Comparison of ENCODE assay signal across 15 cellular contexts in the genomic region with DNA sequence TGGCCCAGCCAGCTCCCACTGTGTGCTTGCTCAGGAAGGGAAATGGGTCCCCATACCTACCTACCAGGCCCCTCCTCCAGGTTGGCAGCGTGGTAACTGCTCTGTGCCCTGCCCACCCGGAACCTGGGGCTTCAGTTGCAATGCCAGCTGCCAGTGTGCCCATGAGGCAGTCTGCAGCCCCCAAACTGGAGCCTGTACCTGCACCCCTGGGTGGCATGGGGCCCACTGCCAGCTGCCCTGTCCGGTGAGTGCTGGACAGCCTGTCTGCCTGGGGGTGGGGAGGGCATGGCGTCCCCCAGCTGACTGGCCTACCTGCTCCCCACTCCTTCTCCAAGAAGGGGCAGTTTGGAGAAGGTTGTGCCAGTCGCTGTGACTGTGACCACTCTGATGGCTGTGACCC. TPM values are rescaled to one million over a fixed set of nuclear protein-coding genes. Genes with fewer than 3 reads are reported as not detected.
"Had no signal": no experiment of that assay in that cellular context is flagged by ENCODE, and none has a peak within 500 bp of the region (broad histone marks: within the 10 kb centered on the region; RNA-seq: fewer than 3 reads in every experiment).

No MANE protein-coding gene starts in this region.

- H3K9me3 ChIP-seq: MG63, Peyer's patch, SJCRH30 had no signal

- H3K4me2 ChIP-seq: PC-9 had no signal

- H3K27ac ChIP-seq: PC-9, Peyer's patch, SJCRH30 had no signal

- H2AFZ ChIP-seq: PC-9 had no signal

- ATAC-seq: Right ventricle myocardium inferior had no signal

- H3K36me3 ChIP-seq: MG63, SJCRH30 had no signal

- H3K4me3 ChIP-seq: MG63, PC-9, Peyer's patch, SJCRH30 had no signal

- DNase-seq: KG1, MG63, NCI-H1417 treated with DMSO at 0.1 percent for 48 hours, NCI-H1930, NCI-H2107, NCI-H2227 treated with DMSO at 0.1 percent for 48 hours, NCI-H524 treated with DMSO at 0.1 percent for 48 hours, PC-9, SHP77 treated with DMSO at 0.1 percent for 48 hours had no signal

- H3K4me1 ChIP-seq: SJCRH30 had no signal

- H3K27me3 ChIP-seq: MG63, Peyer's patch had no signal

RNA-seq across cellular contexts. Expression of gene LRRC71, which starts 10.8 kb away (rescaled TPM):
- total RNA-seq: HT-29, NCI-H460, PC-9, Peyer's patch, Right ventricle myocardium inferior, RPMI7951, SJCRH30 had no signal

RNA-seq across cellular contexts. Expression of gene PEAR1, which starts 16.2 kb away (rescaled TPM):
- total RNA-seq: RPMI7951, SJCRH30 had no signal

RNA-seq across cellular contexts. Expression of gene NTRK1, which starts 49.0 kb away (rescaled TPM):
- total RNA-seq: HT-29, PC-9, RPMI7951, SJCRH30 had no signal

RNA-seq across cellular contexts. Expression of gene INSRR, which starts 50.8 kb away (rescaled TPM):
- total RNA-seq: PC-9, Peyer's patch, RPMI7951, SJCRH30 had no signal
